8 cellular contexts compared by ENCODE assay signal in the genomic region with DNA sequence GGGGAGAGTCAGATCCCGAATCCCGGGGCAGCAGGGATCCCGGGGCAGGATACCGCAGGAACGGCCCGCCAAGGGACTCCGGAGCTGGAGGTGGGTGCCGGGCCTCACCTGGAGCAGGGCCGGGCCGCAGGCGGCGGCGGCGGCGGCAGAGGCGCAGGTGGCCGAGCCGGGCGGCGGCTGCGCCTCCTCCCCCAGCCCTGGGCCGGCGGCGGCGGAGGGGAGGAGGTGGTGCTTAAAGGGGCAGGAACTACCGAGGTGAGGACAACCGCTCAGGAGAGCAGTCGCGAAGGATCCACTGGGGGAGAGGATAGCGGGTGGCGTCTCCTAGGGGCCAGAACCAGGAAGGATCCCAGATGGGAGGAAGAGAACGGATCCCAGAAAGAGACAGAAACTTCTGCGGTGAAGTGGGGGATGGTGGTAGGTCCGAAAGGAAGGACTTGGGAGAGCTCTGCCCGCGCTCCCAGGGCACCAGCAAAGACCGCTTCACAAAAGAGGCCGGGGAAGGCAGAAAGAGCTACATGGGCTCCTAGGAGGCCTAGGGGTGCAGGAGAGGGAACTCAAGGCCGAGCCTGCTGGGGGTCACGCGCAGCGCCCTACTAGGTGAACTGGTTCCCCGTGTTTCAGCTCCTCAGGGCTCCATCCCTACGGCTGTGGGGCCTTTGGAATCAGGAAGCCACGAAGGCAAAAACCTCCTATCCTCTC. TPM values are rescaled to one million over a fixed set of nuclear protein-coding genes. Genes with fewer than 3 reads are reported as not detected.
A peak's percentile ranks its signal among the peaks of the same experiment; 100 is the strongest.
DNase-seq lines count a peak whose midpoint lies in the region; ATAC-seq and TF ChIP-seq lines count a peak whose summit lies in the region.

No MANE protein-coding gene starts in this region.

- TF ChIP-seq EP300 in SK-N-SH (IDR thresholded peaks at IDR 0.05; ENCODE audit: borderline replicate concordance in 1 of 2, low read depth in 1 of 2, low read length in 1 of 2) = no peak

- peaks cover 54% of the 10 kb centered on the region for H3F3A ChIP-seq in SK-N-SH (replicated peaks; ENCODE audit: insufficient read depth)

- peaks cover 27 to 52% of the 10 kb centered on the region in 2 experiments for H3K4me1 ChIP-seq in SK-N-SH (ENCODE audit: control insufficient read depth in 1 of 2, insufficient read depth in 2 of 2, low read depth in 1 of 2, low read length in 1 of 2)

- intact Hi-C loops in head of caudate nucleus (cut with DNase I) = loop anchor here (5.0 to 10.0 kb wide), 2 partner anchors 52 to 90 kb away; a partner anchor contains a TSS

- TF ChIP-seq CTCF in NB4 (IDR thresholded peaks at IDR 0.05; ENCODE audit: low read depth, low read length) = peak; percentile 20
- peak; percentile 57 for TF ChIP-seq CTCF in SK-N-SH (IDR thresholded peaks at IDR 0.05)
- no peak for TF ChIP-seq CTCF in omental fat pad (IDR thresholded peaks at IDR 0.05)

- H3K9me2 ChIP-seq in SK-N-SH = no peaks in the 10 kb centered on the region

- H4K20me1 ChIP-seq in SK-N-SH (ENCODE audit: insufficient read depth) = peaks cover 30% of the 10 kb centered on the region

- POLR2A ChIA-PET in SK-N-SH (lab: Yijun Ruan, JAX) = interaction anchor here (0.7 to 2.0 kb wide), 4 partner anchors 11 to 112 kb away, joined by 3 to 25 read pairs (median 4); a partner anchor contains a TSS
- POLR2A ChIA-PET in activated naive CD8-positive, alpha-beta T cell treated with anti-CD3 and anti-CD28 coated beads, Interleukin-2, amount 10 ng/mL, durations not matched to agents 7 days and 5 days (lab: Charles Lee) = interaction anchor here (0.5 to 5.0 kb wide), 13 partner anchors 10 to 121 kb away, joined by 3 to 53 read pairs (median 6); a partner anchor contains a TSS

- peak overlapping the region; percentile 94 to 96 for H3K27ac ChIP-seq in SK-N-SH (ENCODE audit: low read depth in 2 of 2, low read length in 1 of 2)

- H3K27ac Mint-ChIP-seq in activated naive CD8-positive, alpha-beta T cell treated with anti-CD3 and anti-CD28 coated beads, Interleukin-2, amount 10 ng/mL, durations not matched to agents 7 days and 5 days = peak overlapping the region; percentile 95

- WGBS in SK-N-SH (ENCODE audit: low lambda C conversion rate) = 8% methylated on average over 37 of the region's 45 CpGs

- TF ChIP-seq POLR2A in NB4 (IDR thresholded peaks at IDR 0.05; ENCODE audit: extremely low read depth, insufficient read length) = peak; percentile 29

- peak; percentile 51 for TF ChIP-seq RAD21 in SK-N-SH (IDR thresholded peaks at IDR 0.05; ENCODE audit: low read length)

- DNase-seq in DMS 273 (lab: John Stamatoyannopoulos, UW; ENCODE audit: unreplicated experiment) = peak; percentile 85
- peak; percentile 81 for DNase-seq in NB4 (ENCODE audit: low read depth)
- peak; percentile 85 for DNase-seq in SK-N-SH
- DNase-seq in activated naive CD8-positive, alpha-beta T cell treated with anti-CD3 and anti-CD28 coated beads, Interleukin-2, amount 10 ng/mL, durations not matched to agents 7 days and 5 days = peak; percentile 81
- DNase-seq in head of caudate nucleus = peak in 41 of 42 donors; percentile 41 to 91 (median 74)
- no peak for DNase-seq in omental fat pad (ENCODE audit: low spot score)

- no peaks in the 10 kb centered on the region for H3K9me3 Mint-ChIP-seq in activated naive CD8-positive, alpha-beta T cell treated with anti-CD3 and anti-CD28 coated beads, Interleukin-2, amount 10 ng/mL, durations not matched to agents 7 days and 5 days

- CTCF ChIA-PET in SK-N-SH (lab: Yijun Ruan, JAX) = interaction anchor here (0.7 to 3.7 kb wide), 18 partner anchors 9 to 144 kb away, joined by 3 to 54 read pairs (median 10); a partner anchor contains a TSS

- H3K4me3 ChIP-seq in NB4 (ENCODE audit: low read depth, low read length) (peak overlapping the region; percentile 72), SK-N-SH (ENCODE audit: low read depth in 2 of 2, low read length in 1 of 2) (peak overlapping the region; percentile 90 to 95)

- peaks cover 63% of the 10 kb centered on the region for H3K4me1 Mint-ChIP-seq in activated naive CD8-positive, alpha-beta T cell treated with anti-CD3 and anti-CD28 coated beads, Interleukin-2, amount 10 ng/mL, durations not matched to agents 7 days and 5 days

- peak overlapping the region; percentile 98 for H3K4me2 ChIP-seq in SK-N-SH

- H3K79me2 ChIP-seq in SK-N-SH (ENCODE audit: insufficient read depth) = peaks cover 48% of the 10 kb centered on the region

- H2AFZ ChIP-seq in SK-N-SH (ENCODE audit: low read depth) = peak overlapping the region; percentile 77

- no peaks in the 10 kb centered on the region for H3K27me3 ChIP-seq in SK-N-SH (ENCODE audit: insufficient read depth)

- H3K9me3 ChIP-seq in SK-N-SH = no peaks in the 10 kb centered on the region

- peak overlapping the region; percentile 75 for H3K9ac ChIP-seq in SK-N-SH

- H3K36me3 ChIP-seq in SK-N-SH (replicated peaks in 1 of 2; ENCODE audit: control insufficient read depth in 1 of 2, insufficient read depth in 2 of 2, low read length in 1 of 2) = peaks cover 23 to 27% of the 10 kb centered on the region in 2 experiments

- ATAC-seq in GM21723 (IDR thresholded peaks at IDR 0.05; ENCODE audit: unreplicated experiment) (peak; percentile 23), omental fat pad (ENCODE audit: low FRiP score) (peak; percentile 33), HG02610 (IDR thresholded peaks at IDR 0.05; ENCODE audit: unreplicated experiment) (no peak)
- ATAC-seq in activated naive CD8-positive, alpha-beta T cell treated with anti-CD3 and anti-CD28 coated beads, Interleukin-2, amount 10 ng/mL, durations not matched to agents 7 days and 5 days (ENCODE audit: low read depth) = peak; percentile 40

- no peaks in the 10 kb centered on the region for H3K27me3 Mint-ChIP-seq in activated naive CD8-positive, alpha-beta T cell treated with anti-CD3 and anti-CD28 coated beads, Interleukin-2, amount 10 ng/mL, durations not matched to agents 7 days and 5 days

- peaks cover 21% of the 10 kb centered on the region for H3K36me3 Mint-ChIP-seq in activated naive CD8-positive, alpha-beta T cell treated with anti-CD3 and anti-CD28 coated beads, Interleukin-2, amount 10 ng/mL, durations not matched to agents 7 days and 5 days

- H3K4me3 Mint-ChIP-seq in activated naive CD8-positive, alpha-beta T cell treated with anti-CD3 and anti-CD28 coated beads, Interleukin-2, amount 10 ng/mL, durations not matched to agents 7 days and 5 days = peak overlapping the region; percentile 97

TF ChIP-seq in SK-N-SH, 30 proteins besides CTCF, POLR2A, EP300 and RAD21:
- TF ChIP-seq, protein P1, sequence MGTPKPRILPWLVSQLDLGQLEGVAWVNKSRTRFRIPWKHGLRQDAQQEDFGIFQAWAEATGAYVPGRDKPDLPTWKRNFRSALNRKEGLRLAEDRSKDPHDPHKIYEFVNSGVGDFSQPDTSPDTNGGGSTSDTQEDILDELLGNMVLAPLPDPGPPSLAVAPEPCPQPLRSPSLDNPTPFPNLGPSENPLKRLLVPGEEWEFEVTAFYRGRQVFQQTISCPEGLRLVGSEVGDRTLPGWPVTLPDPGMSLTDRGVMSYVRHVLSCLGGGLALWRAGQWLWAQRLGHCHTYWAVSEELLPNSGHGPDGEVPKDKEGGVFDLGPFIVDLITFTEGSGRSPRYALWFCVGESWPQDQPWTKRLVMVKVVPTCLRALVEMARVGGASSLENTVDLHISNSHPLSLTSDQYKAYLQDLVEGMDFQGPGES (IDR thresholded peaks at IDR 0.05; ENCODE audit: low read depth, low read length) = no peak
- TF ChIP-seq CHD2 (IDR thresholded peaks at IDR 0.05; ENCODE audit: low read length, partially characterized antibody) = peak; percentile 46
- TF ChIP-seq ELF1 (IDR thresholded peaks at IDR 0.05) = 0 out of 2 replicates have a peak, but pooled peaks have one; percentile 18
- TF ChIP-seq, protein P2, sequence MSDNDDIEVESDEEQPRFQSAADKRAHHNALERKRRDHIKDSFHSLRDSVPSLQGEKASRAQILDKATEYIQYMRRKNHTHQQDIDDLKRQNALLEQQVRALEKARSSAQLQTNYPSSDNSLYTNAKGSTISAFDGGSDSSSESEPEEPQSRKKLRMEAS (IDR thresholded peaks at IDR 0.05; ENCODE audit: low read depth) = peak; percentile 84
- peak; percentile 15; the same call in 1 of the 2 replicates for TF ChIP-seq POLR2AphosphoS5 (IDR thresholded peaks at IDR 0.05; ENCODE audit: low read depth, low read length)
- 0 out of 2 replicates have a peak, but pooled peaks have one; percentile 13 for TF ChIP-seq MXI1 (IDR thresholded peaks at IDR 0.05; ENCODE audit: low read depth, low read length)
- peak; percentile 23 for TF ChIP-seq SMC3 (IDR thresholded peaks at IDR 0.05; ENCODE audit: low read depth, low read length)
- no peak for TF ChIP-seq TEAD4 (IDR thresholded peaks at IDR 0.05; ENCODE audit: borderline replicate concordance, insufficient read depth)
- peak; percentile 36; the same call in 1 of the 2 replicates for TF ChIP-seq TAF1 (IDR thresholded peaks at IDR 0.05; ENCODE audit: borderline replicate concordance, low read depth, low read length)

RNA-seq across cellular contexts. Expression of a gene that starts 4.9 kb away (rescaled TPM):
- polyA plus RNA-seq in SK-N-SH (2012; rRNA removed) = 32.4 and 34.9 TPM in 2 replicates
- 17.7 and 22.0 TPM in 2 replicates for polyA plus RNA-seq in SK-N-SH (2012; cell fraction: cytosol; rRNA removed)
- polyA plus RNA-seq in SK-N-SH (2012; cell fraction: nucleus; rRNA removed) = 121 and 132 TPM in 2 replicates
- total RNA-seq in activated naive CD8-positive, alpha-beta T cell treated with anti-CD3 and anti-CD28 coated beads, Interleukin-2, amount 10 ng/mL, durations not matched to agents 7 days and 5 days = 100 to 1,000 TPM; 139 to 145 TPM
- total RNA-seq in omental fat pad = 100 to 1,000 TPM in 1 of 4 donors, 10 to 100 TPM in 3; 43.1 to 124 (median 74.1) TPM

RNA-seq across cellular contexts. Expression of a gene that starts 10.8 kb away (rescaled TPM):
- polyA plus RNA-seq in SK-N-SH (2012; rRNA removed) = 762 and 917 TPM in 2 replicates
- 791 and 824 TPM in 2 replicates for polyA plus RNA-seq in SK-N-SH (2012; cell fraction: cytosol; rRNA removed)
- polyA plus RNA-seq in SK-N-SH (2012; cell fraction: nucleus; rRNA removed) = 461 and 654 TPM in 2 replicates
- total RNA-seq in activated naive CD8-positive, alpha-beta T cell treated with anti-CD3 and anti-CD28 coated beads, Interleukin-2, amount 10 ng/mL, durations not matched to agents 7 days and 5 days = 100 to 1,000 TPM; 468 to 471 TPM
- 100 to 1,000 TPM; 368 to 495 (median 458) TPM for total RNA-seq in omental fat pad

RNA-seq across cellular contexts. Expression of a gene that starts 53.1 kb away (rescaled TPM):
- 38.9 and 40.5 TPM in 2 replicates for polyA plus RNA-seq in SK-N-SH (2012; rRNA removed)
- 65.3 and 83.2 TPM in 2 replicates for polyA plus RNA-seq in SK-N-SH (2012; cell fraction: cytosol; rRNA removed)
- polyA plus RNA-seq in SK-N-SH (2012; cell fraction: nucleus; rRNA removed) = 12.5 and 25.3 TPM in 2 replicates
- total RNA-seq in activated naive CD8-positive, alpha-beta T cell treated with anti-CD3 and anti-CD28 coated beads, Interleukin-2, amount 10 ng/mL, durations not matched to agents 7 days and 5 days = 100 to 1,000 TPM; 210 to 217 TPM
- 100 to 1,000 TPM in 1 of 4 donors, 10 to 100 TPM in 3; 80.7 to 103 (median 84.6) TPM for total RNA-seq in omental fat pad

Comparison
In these comparisons a context has a peak if more than half of its experiments do, and no peak if none do; other contexts are left out.
1. CTCF ChIP-seq: peak in NB4 (single experiment) and SK-N-SH (single experiment); none in omental fat pad (0 of 3).